ENCODE assay signal across 8 cellular contexts in the genomic region with DNA sequence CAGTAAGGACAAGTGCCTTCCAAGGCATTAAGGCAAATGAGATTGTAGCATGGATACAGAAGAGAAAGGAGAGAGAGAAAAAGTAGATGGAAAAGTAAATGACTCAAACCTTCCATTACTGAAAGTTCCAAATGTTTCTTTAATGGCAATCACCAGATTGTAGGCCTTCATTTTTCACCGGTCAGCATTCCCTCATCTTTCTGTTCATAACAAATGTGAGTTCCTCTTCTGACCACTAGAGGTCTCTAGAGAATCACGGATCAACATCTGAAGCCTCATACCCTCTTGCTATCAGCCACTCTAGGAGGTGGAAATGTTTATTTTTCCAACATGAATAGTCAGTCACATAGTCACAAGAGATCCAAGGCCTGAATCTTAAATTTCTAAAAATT.
DNase-seq lines count a peak whose midpoint lies in the region; ATAC-seq, FAIRE-seq and TF ChIP-seq lines count a peak whose summit lies in the region.

No MANE protein-coding gene starts in this region.

- DNase-seq in NCI-H82 (lab: John Stamatoyannopoulos, UW) (peak; percentile 64), NCI-H82 treated with DMSO at 0.1 percent for 48 hours (lab: John Stamatoyannopoulos, UW; ENCODE audit: unreplicated experiment) (no peak), HTR-8/SVneo (ENCODE audit: insufficient read length, low spot score) (peak; percentile 64), OCI-LY7 (ENCODE audit: low spot score) (peak; percentile 51), dermis blood vessel endothelial cell (peak; percentile 88), lung microvascular endothelial cell (ENCODE audit: low read depth in 2 of 2) (peak; percentile 85 to 91)
- DNase-seq in stimulated activated CD4-positive, alpha-beta T cell treated with anti-CD3 and anti-CD28 coated beads, Interleukin-15, amount 100 ng/mL, for 24 hours = no peak

- peak; percentile 68 for ATAC-seq in GM21528 (IDR thresholded peaks at IDR 0.05; ENCODE audit: low FRiP score, unreplicated experiment)

- H2AFZ ChIP-seq in OCI-LY7 (ENCODE audit: low read length) = no peak overlapping the region

- CTCF ChIA-PET in OCI-LY7 (lab: Charles Lee; ENCODE audit: unreplicated experiment) = no interaction called here

- POLR2A ChIA-PET in OCI-LY7 (lab: Charles Lee) = no interaction called here

- no peaks in the 10 kb centered on the region for H3K79me2 ChIP-seq in OCI-LY7 (ENCODE audit: insufficient read depth, low read depth, low read length)

- H3K4me2 ChIP-seq in OCI-LY7 (ENCODE audit: low read length) = no peak overlapping the region

- H3K9me2 ChIP-seq in OCI-LY7 (ENCODE audit: insufficient read depth, low read length) = no peaks in the 10 kb centered on the region

- BruUV-seq in OCI-LY7 (replicated peaks; lab: Mats Ljungman, UMichigan) = no TSS peak

- no peaks in the 10 kb centered on the region for H3K4me1 ChIP-seq in OCI-LY7 (ENCODE audit: insufficient read depth, low read length, poor library complexity, severe bottlenecking)

- intact Hi-C loops in OCI-LY7 (cut with micrococcal nuclease; ENCODE audit: unreplicated experiment) = loop anchor here (1.0 to 5.0 kb wide), 3 partner anchors 441 to 1213 kb away; no protein-coding TSS in a partner anchor

- no peak for FAIRE-seq in HTR-8/SVneo (lab: Jason Lieb, UNC)

- no peak overlapping the region for H3K4me3 ChIP-seq in OCI-LY7 (ENCODE audit: low read depth, low read length, poor library complexity, severe bottlenecking)

- no peaks in the 10 kb centered on the region for H3K36me3 ChIP-seq in OCI-LY7 (ENCODE audit: insufficient read depth, low read length)

- H4K20me1 ChIP-seq in OCI-LY7 (ENCODE audit: insufficient read depth, low read length) = no peaks in the 10 kb centered on the region

- no peak overlapping the region for H3K27ac ChIP-seq in OCI-LY7 (ENCODE audit: low read depth, low read length, poor library complexity, severe bottlenecking)

- peak; percentile 91 for TF ChIP-seq CTCF in OCI-LY7 (conservative IDR thresholded peaks at IDR 0.05; ENCODE audit: low read length)

- H3K9me3 ChIP-seq in OCI-LY7 (ENCODE audit: low read length) = no peaks in the 10 kb centered on the region

Comparison
In these comparisons a context has a peak if more than half of its experiments do, and no peak if none do; other contexts are left out.
1. DNase-seq: peak in NCI-H82 (single experiment), HTR-8/SVneo (single experiment), OCI-LY7 (single experiment), dermis blood vessel endothelial cell (single experiment) and lung microvascular endothelial cell (2 of 2); none in NCI-H82 treated with DMSO at 0.1 percent for 48 hours (single experiment) and stimulated activated CD4-positive, alpha-beta T cell treated with anti-CD3 and anti-CD28 coated beads, Interleukin-15, amount 100 ng/mL, for 24 hours (single experiment).